In genomic region chr9:132878695-132879064, GRCh38 we compare ENCODE assay signal across 8 cellular contexts. TPM values are rescaled to one million over a fixed set of nuclear protein-coding genes. Genes with fewer than 3 reads are reported as not detected.
DNase-seq lines count a peak whose midpoint lies in the region; ATAC-seq and TF ChIP-seq lines count a peak whose summit lies in the region.

TSS of gene SPACA9 (plus strand) at chr9:132878898. CDS start at chr9:132883948, 5,050 bp downstream.

- peak within 1 kb of the TSS; percentile 97 for H2AFZ ChIP-seq in PC-3 (ENCODE audit: low read length)
- peak within 1 kb of the TSS; percentile 100 for H2AFZ ChIP-seq in trophoblast cell (ENCODE audit: insufficient read depth, low read length, poor library complexity)

- H3K9me3 ChIP-seq in PC-3 (ENCODE audit: low read length) (no peaks in the 10 kb centered on the region), heart right ventricle (no peaks in the 10 kb centered on the region), trophoblast cell (ENCODE audit: insufficient read depth, low read depth, low read length) (no peaks in the 10 kb centered on the region)

- peak within 1 kb of the TSS; percentile 98 for H3K4me2 ChIP-seq in PC-3 (ENCODE audit: low read length)
- H3K4me2 ChIP-seq in trophoblast cell (ENCODE audit: low read length): peak within 1 kb of the TSS; percentile 83

- H3K27me3 ChIP-seq in PC-3 (ENCODE audit: low read length) (no peaks in the 10 kb centered on the region), heart right ventricle (no peaks in the 10 kb centered on the region), trophoblast cell (ENCODE audit: insufficient read depth, low read length) (no peaks in the 10 kb centered on the region)

- POLR2A ChIA-PET in PC-3 (lab: Charles Lee; ENCODE audit: unreplicated experiment): interaction anchor here (0.6 kb wide), 2 partner anchors 66 to 83 kb away, joined by 3 to 4 read pairs; no protein-coding TSS in a partner anchor

- TF ChIP-seq POLR2A in GM18505 (IDR thresholded peaks at IDR 0.05; ENCODE audit: borderline replicate concordance, extremely low read depth, insufficient read depth, insufficient read length): no peak

- H3K14ac ChIP-seq in trophoblast cell (ENCODE audit: low read length): peak within 1 kb of the TSS; percentile 92

- no peaks in the 10 kb centered on the region for H3F3A ChIP-seq in PC-3 (ENCODE audit: low read length, unreplicated experiment)

- no peaks in the 10 kb centered on the region for H4K20me1 ChIP-seq in PC-3 (ENCODE audit: low read length)

- no peak within 1 kb of the TSS for H3K23ac ChIP-seq in trophoblast cell (ENCODE audit: low read length)

- peak within 1 kb of the TSS; percentile 72 for H3K4ac ChIP-seq in trophoblast cell (ENCODE audit: low read depth, low read length)

- no peak within 1 kb of the TSS for H2BK12ac ChIP-seq in trophoblast cell (ENCODE audit: low read length)

- peak within 1 kb of the TSS; percentile 44 for H2BK5ac ChIP-seq in trophoblast cell (ENCODE audit: low read depth, low read length, poor library complexity)

- H3K79me2 ChIP-seq in PC-3 (ENCODE audit: low read length) (no peaks in the 10 kb centered on the region), trophoblast cell (ENCODE audit: control insufficient read depth, insufficient read depth, low read length, poor library complexity) (peaks cover 3% of the 10 kb centered on the region)

- H3K9ac ChIP-seq in PC-3 (ENCODE audit: low read length): peak within 1 kb of the TSS; percentile 95
- peak within 1 kb of the TSS; percentile 91 for H3K9ac ChIP-seq in trophoblast cell (ENCODE audit: low read length)

- peak within 1 kb of the TSS; percentile 96 for H4K8ac ChIP-seq in trophoblast cell (ENCODE audit: low read depth, low read length)

- H2BK120ac ChIP-seq in trophoblast cell (ENCODE audit: insufficient read depth, low read length, poor library complexity): peak within 1 kb of the TSS; percentile 64

- TF ChIP-seq CTCF in PC-3 (conservative IDR thresholded peaks at IDR 0.05; ENCODE audit: low read depth, low read length) (no peak), heart right ventricle (IDR thresholded peaks at IDR 0.05) (no peak)

- H3K4me1 ChIP-seq in PC-3 (ENCODE audit: insufficient read depth, low read length): peaks cover 4% of the 10 kb centered on the region; the same call in 1 of the 2 replicates
- H3K4me1 ChIP-seq in heart right ventricle: peaks cover 2 to 16% (median 7%) of the 10 kb centered on the region in 9 donors
- peaks cover 4 to 6% of the 10 kb centered on the region in 2 experiments for H3K4me1 ChIP-seq in trophoblast cell (ENCODE audit: control insufficient read depth in 1 of 2, insufficient read depth in 2 of 2, low read length in 2 of 2)

- H3K9me2 ChIP-seq in PC-3 (replicated peaks; ENCODE audit: low read length): no peaks in the 10 kb centered on the region

- WGBS in heart right ventricle, 2 donors: 1% methylated on average over 28 of the region's 28 CpGs
- no CpG with 5 or more reads among the region's 28 CpGs for WGBS in trophoblast cell (ENCODE audit: extremely low coverage, insufficient coverage, insufficient read length)

- H4K91ac ChIP-seq in trophoblast cell (ENCODE audit: low read depth, low read length): peak within 1 kb of the TSS; percentile 87

- intact Hi-C loops in PC-3 (cut with micrococcal nuclease) (no loop called here), heart right ventricle (cut with DNase I) (no loop called here)

- CTCF ChIA-PET in PC-3 (lab: Charles Lee): no interaction called here

- H3K27ac ChIP-seq in PC-3 (ENCODE audit: low read length): peak within 1 kb of the TSS; percentile 28; the same call in 1 of the 2 replicates
- H3K27ac ChIP-seq in heart right ventricle: peak within 1 kb of the TSS; percentile 24 to 85 (median 76)
- no peak within 1 kb of the TSS for H3K27ac ChIP-seq in trophoblast cell (ENCODE audit: low read depth, low read length)

- peak within 1 kb of the TSS; percentile 96 for H3K4me3 ChIP-seq in PC-3 (ENCODE audit: low read length)
- peak within 1 kb of the TSS; percentile 75 to 100 (median 92) for H3K4me3 ChIP-seq in heart right ventricle
- H3K4me3 ChIP-seq in trophoblast cell (ENCODE audit: low read depth, low read length): peak within 1 kb of the TSS; percentile 89

- H3K18ac ChIP-seq in trophoblast cell (ENCODE audit: low read length): peak within 1 kb of the TSS; percentile 82

- ATAC-seq in PC-3: peak; percentile 71
- ATAC-seq in heart right ventricle: peak; percentile 73 to 90 (median 82)
- ATAC-seq in GM18517 (IDR thresholded peaks at IDR 0.05; ENCODE audit: unreplicated experiment): no peak
- no peak for ATAC-seq in GM18505 (IDR thresholded peaks at IDR 0.05; ENCODE audit: unreplicated experiment)

- BruUV-seq in PC-3 (replicated peaks; lab: Mats Ljungman, UMichigan): TSS peak; percentile 69

- DNase-seq in NCI-H524 (lab: John Stamatoyannopoulos, UW) (peak; percentile 5 to 41), NCI-H524 treated with DMSO at 0.1 percent for 48 hours (lab: John Stamatoyannopoulos, UW) (no peak), PC-3 (peak; percentile 40), amygdala (lab: John Stamatoyannopoulos, UW) (peak in 40 of 56 donors; percentile 6 to 68 (median 36)), heart right ventricle (peak; percentile 70 to 78), trophoblast cell (peak; percentile 63 to 73)

- H2AK5ac ChIP-seq in trophoblast cell (ENCODE audit: low read length): peak within 1 kb of the TSS; percentile 63

- H3K79me1 ChIP-seq in trophoblast cell (ENCODE audit: low read length): peaks cover 6% of the 10 kb centered on the region

- no peaks in the 10 kb centered on the region for H3K36me3 ChIP-seq in PC-3 (ENCODE audit: low read depth, low read length)
- peaks cover 0 to under 1% (median 0%) of the 10 kb centered on the region in 9 donors for H3K36me3 ChIP-seq in heart right ventricle
- no peaks in the 10 kb centered on the region for H3K36me3 ChIP-seq in trophoblast cell (ENCODE audit: control insufficient read depth in 1 of 2, insufficient read depth in 2 of 2, low read length in 2 of 2)

- H4K12ac ChIP-seq in trophoblast cell (ENCODE audit: low read depth, low read length): peak within 1 kb of the TSS; percentile 88

RNA-seq across cellular contexts. Expression of gene SPACA9, which starts in this region (rescaled TPM):
- total RNA-seq in PC-3 (2014; rRNA removed): 2.3 and 3.9 TPM in 2 replicates
- total RNA-seq in heart right ventricle: 10 to 100 TPM in 1 of 10 donors, 1 to 10 TPM in 9; 3.4 to 10.1 (median 5.7) TPM
- polyA plus RNA-seq in heart right ventricle: 1 to 10 TPM; 1.7 to 5.5 TPM
- polyA plus RNA-seq in trophoblast cell (2013): 2.5 and 2.7 TPM in 2 replicates

Comparison
In these comparisons a context has a peak if more than half of its experiments do, and no peak if none do; other contexts are left out.
1. ATAC-seq: peak in PC-3 (single experiment) and heart right ventricle (8 of 8); none in GM18517 (single experiment) and GM18505 (single experiment).
2. Peak in every context shown above with its lines, with median percentiles within 50 percentile points of each other: H3K4me3 ChIP-seq.